ENCODE assay signal across 14 cellular contexts in genomic region chr3:38059148-38059547, GRCh38. TPM values are rescaled to one million over a fixed set of nuclear protein-coding genes. Genes with fewer than 3 reads are reported as not detected.
DNase-seq lines count a peak whose midpoint lies in the region; ATAC-seq, FAIRE-seq and TF ChIP-seq lines count a peak whose summit lies in the region.
"Had no signal": no experiment of that assay in that cellular context is flagged by ENCODE, and none has a peak within 500 bp of the region (broad histone marks: within the 10 kb centered on the region; RNA-seq: fewer than 3 reads in every experiment).

No MANE protein-coding gene starts in this region.

- intact Hi-C loops in HepG2 (cut with micrococcal nuclease; ENCODE audit: unreplicated experiment): no loop called here
- intact Hi-C loops in right lobe of liver (cut with DNase I): no loop called here
- intact Hi-C loops in K562 (cut with micrococcal nuclease): no loop called here
- intact Hi-C loops in cardiac septum (cut with DNase I): no loop called here

- TF ChIP-seq RAD21 in HepG2 (CRISPR knock-in tag; IDR thresholded peaks at IDR 0.05) (no peak), K562 (CRISPR knock-in tag; conservative IDR thresholded peaks at IDR 0.05 in 1 of 2, IDR thresholded peaks at IDR 0.05 in 1 of 2) (no peak)

- BruUV-seq in HepG2 (replicated peaks; lab: Mats Ljungman, UMichigan) (no TSS peak), K562 (replicated peaks; lab: Mats Ljungman, UMichigan) (no TSS peak)

- H3K9me3 ChIP-seq in HepG2 (ENCODE audit: low read length): no peaks in the 10 kb centered on the region
- H3K9me3 ChIP-seq in right lobe of liver: no peaks in the 10 kb centered on the region
- H3K9me3 ChIP-seq in K562 (replicated peaks; ENCODE audit: control insufficient read depth, insufficient read depth, low read depth, low read length): no peaks in the 10 kb centered on the region
- H3K9me3 ChIP-seq: BLaER1 had no signal

- FAIRE-seq in HepG2 (lab: Jason Lieb, UNC): no peak
- no peak for FAIRE-seq in K562 (lab: Jason Lieb, UNC)
- FAIRE-seq: H54 had no signal

- in situ Hi-C loops in HepG2 (cut with HindIII; ENCODE audit: extremely low pct_ligation_motif_present, low pct_unique_long_range_greater_than_20kb) (no loop called here), K562 (cut with MboI) (no loop called here)

- CTCF ChIA-PET in HepG2 (lab: Yijun Ruan, JAX; ENCODE audit: low intra/inter-chr PET ratio, low total read pairs) (no interaction called here), K562 (lab: Yijun Ruan, JAX; ENCODE audit: low intra/inter-chr PET ratio) (no interaction called here)

- H3K4me3 ChIP-seq in HepG2 (replicated peaks in 1 of 3; ENCODE audit: insufficient read depth in 1 of 3, low read depth in 2 of 3, low read length in 3 of 3) (no peak overlapping the region), right lobe of liver (no peak overlapping the region), K562 (no peak overlapping the region)
- H3K4me3 ChIP-seq: BLaER1 had no signal

- H3K36me3 ChIP-seq in HepG2 (replicated peaks in 1 of 2; ENCODE audit: control insufficient read depth in 1 of 2, insufficient read depth in 2 of 2, low read length in 2 of 2) (no peaks in the 10 kb centered on the region), right lobe of liver (no peaks in the 10 kb centered on the region), K562 (ENCODE audit: control insufficient read depth, insufficient read depth, low read length) (no peaks in the 10 kb centered on the region)
- H3K36me3 ChIP-seq: BLaER1 had no signal

- DNase-seq in HepG2 (ENCODE audit: low spot score) (no peak), right lobe of liver (no peak), NAMALWA (ENCODE audit: low spot score) (peak; percentile 15), K562 (ENCODE audit: extremely low read depth in 1 of 4, low spot score in 3 of 4) (peak; percentile 14 to 50 (median 37)), cardiac septum (ENCODE audit: low spot score) (no peak), hippocampal formation (lab: John Stamatoyannopoulos, UW) (no peak)
- DNase-seq in stimulated activated CD4-positive, alpha-beta T cell treated with anti-CD3 and anti-CD28 coated beads, Interleukin-4, amount 100 ng/mL, for 1 hour: no peak
- DNase-seq: AML-193, DMS53, GF-D8 had no signal

- peaks cover 30% of the 10 kb centered on the region for H3K4me1 ChIP-seq in HepG2 (ENCODE audit: insufficient read depth, low read length)
- peaks cover 0 to 14% (median 0%) of the 10 kb centered on the region in 4 donors for H3K4me1 ChIP-seq in right lobe of liver
- H3K4me1 ChIP-seq in K562 (replicated peaks in 1 of 2; ENCODE audit: control insufficient read depth in 2 of 2, insufficient read depth in 2 of 2, low read length in 2 of 2): no peaks in the 10 kb centered on the region

- 68% methylated on average over 2 of the region's 2 CpGs for WGBS in HepG2 (ENCODE audit: low lambda C conversion rate)
- WGBS in right lobe of liver (ENCODE audit: insufficient coverage, low coverage, low lambda C conversion rate, missing lambda C conversion rate): 79% methylated on average over 2 of the region's 2 CpGs
- WGBS in K562 (ENCODE audit: insufficient coverage, low coverage, missing lambda C conversion rate): 8% methylated on average over 2 of the region's 2 CpGs

- H3K27me3 ChIP-seq in HepG2 (ENCODE audit: control insufficient read depth in 1 of 2, insufficient read depth in 2 of 2, low read length in 2 of 2) (peaks cover 0 to 1% of the 10 kb centered on the region in 2 experiments; a peak in 1 of 5 replicates), right lobe of liver (no peaks in the 10 kb centered on the region), K562 (ENCODE audit: control insufficient read depth in 2 of 2, insufficient read depth in 2 of 2, low read length in 2 of 2) (peaks cover 44 to 67% of the 10 kb centered on the region in 2 experiments)
- H3K27me3 ChIP-seq: BLaER1 had no signal

- no peaks in the 10 kb centered on the region for H3K9me1 ChIP-seq in K562 (ENCODE audit: control insufficient read depth, insufficient read depth, low read length)

- TF ChIP-seq POLR2A in HepG2 (IDR thresholded peaks at IDR 0.05; ENCODE audit: insufficient read depth in 1 of 2, low read depth in 2 of 2, low read length in 2 of 2): no peak
- no peak for TF ChIP-seq POLR2A in right lobe of liver (IDR thresholded peaks at IDR 0.05)
- TF ChIP-seq POLR2A in K562 (conservative IDR thresholded peaks at IDR 0.05): no peak

- ATAC-seq in HepG2 (no peak), right lobe of liver (no peak), K562 (peak; percentile 71)

- H3K9ac ChIP-seq in HepG2 (ENCODE audit: insufficient read depth, low read depth, low read length) (no peak overlapping the region), K562 (ENCODE audit: insufficient read depth in 1 of 2, low read depth in 2 of 2, low read length in 2 of 2) (no peak overlapping the region)
- H3K9ac ChIP-seq: BLaER1 had no signal

- H3K79me2 ChIP-seq in HepG2 (ENCODE audit: insufficient read depth, low read length) (no peaks in the 10 kb centered on the region), K562 (ENCODE audit: control insufficient read depth, insufficient read depth, low read length) (no peaks in the 10 kb centered on the region)

- TF ChIP-seq EP300 in HepG2 (IDR thresholded peaks at IDR 0.05; ENCODE audit: low read depth in 2 of 2, low read length in 2 of 2) (no peak), HepG2 (CRISPR knock-in tag; IDR thresholded peaks at IDR 0.05; ENCODE audit: borderline replicate concordance) (no peak), K562 (IDR thresholded peaks at IDR 0.05; ENCODE audit: low read length) (no peak)

- no peaks in the 10 kb centered on the region for H4K20me1 ChIP-seq in HepG2 (ENCODE audit: insufficient read depth, low read length)
- H4K20me1 ChIP-seq in K562 (replicated peaks; ENCODE audit: control insufficient read depth, insufficient read depth, low read length): no peaks in the 10 kb centered on the region
- H4K20me1 ChIP-seq: BLaER1 had no signal

- H3K4me2 ChIP-seq in HepG2 (ENCODE audit: low read depth, low read length) (no peak overlapping the region), K562 (ENCODE audit: insufficient read depth, low read length) (no peak overlapping the region)
- H3K4me2 ChIP-seq: BLaER1 had no signal

- TF ChIP-seq CTCF in HepG2 (CRISPR knock-in tag; IDR thresholded peaks at IDR 0.05) (no peak), right lobe of liver (IDR thresholded peaks at IDR 0.05) (no peak), K562 (IDR thresholded peaks at IDR 0.05 in 2 of 3, conservative IDR thresholded peaks at IDR 0.05 in 1 of 3; ENCODE audit: insufficient read depth in 2 of 3, low read depth in 1 of 3, low read length in 3 of 3) (no peak)

- no peak overlapping the region for H2AFZ ChIP-seq in HepG2 (ENCODE audit: low read length)
- H2AFZ ChIP-seq in K562 (ENCODE audit: low read depth, low read length): no peak overlapping the region

- H3K27ac ChIP-seq in HepG2 (ENCODE audit: extremely low read length, insufficient read depth, low read length) (no peak overlapping the region), right lobe of liver (no peak overlapping the region), K562 (ENCODE audit: extremely low read depth, low read depth, low read length) (no peak overlapping the region)
- H3K27ac ChIP-seq: BLaER1, HL-60 had no signal

- POLR2A ChIA-PET in HepG2 (lab: Yijun Ruan, JAX): no interaction called here
- POLR2A ChIA-PET in K562 (lab: Yijun Ruan, JAX): interaction anchor here (0.9 kb wide), 1 partner anchor 10 kb away, joined by 3 read pairs; no protein-coding TSS in a partner anchor

RNA-seq across cellular contexts. Expression of gene DLEC1, which starts 20.1 kb away (rescaled TPM):
- total RNA-seq in HepG2 (2016; rRNA removed; fragmentation: Illumina TruSeq; extraction: Trizol) (not detected in 2 replicates), right lobe of liver (under 1 TPM in 4 of 6 experiments, not detected in 2; 0.04 to 0.18 (median 0.15) TPM), K562 (2014; rRNA removed) (not detected in 2 replicates), K562 (2014; rRNA removed; fragmentation: Illumina TruSeq; extraction: Trizol) (not detected in 2 replicates), K562 (2015; rRNA removed; fragmentation: Illumina TruSeq; extraction: Trizol) (not detected in 2 replicates), K562 (2021) (0.02 TPM in 1 of 2 replicates, not detected in the other), cardiac septum (0.22 TPM)
- total RNA-seq in HepG2 (2016; cell fraction: cytosol; rRNA removed; fragmentation: Illumina TruSeq; extraction: Trizol; ENCODE audit: low read depth): not detected in 2 replicates
- not detected in 2 replicates for total RNA-seq in HepG2 (2016; cell fraction: insoluble cytoplasmic fraction; rRNA removed; fragmentation: Illumina TruSeq; extraction: Trizol)
- total RNA-seq in HepG2 (2016; cell fraction: membrane; rRNA removed; fragmentation: Illumina TruSeq; extraction: Trizol): not detected in 2 replicates
- not detected in 2 replicates for total RNA-seq in HepG2 (2016; cell fraction: nucleus; rRNA removed; fragmentation: Illumina TruSeq; extraction: Trizol)
- polyA plus RNA-seq in HepG2 (2011; rRNA removed) (0.09 and 0.13 TPM in 2 replicates), K562 (2011; rRNA removed) (not detected in 2 replicates), K562 (2014; fragmentation: Illumina TruSeq; extraction: Trizol) (not detected in 2 replicates), K562 (2014; fragmentation: Nextera tagmentation; extraction: Ambion mirVana) (under 1 TPM; 0.07 to 0.08 TPM), K562 (2014; rRNA removed) (not detected in 2 replicates)
- 0.01 TPM in 1 of 2 replicates, not detected in the other for polyA plus RNA-seq in HepG2 (2011; cell fraction: cytosol; rRNA removed)
- polyA plus RNA-seq in HepG2 (2011; cell fraction: nucleus; rRNA removed): 0.56 and 0.99 TPM in 2 replicates
- polyA plus RNA-seq in HepG2 (2012): 0.47 and 0.54 TPM in 2 replicates
- not detected in 2 replicates for polyA plus RNA-seq in HepG2 (2016; cell fraction: cytosol; fragmentation: Illumina TruSeq; extraction: Trizol; ENCODE audit: low read depth)
- polyA plus RNA-seq in HepG2 (2016; cell fraction: insoluble cytoplasmic fraction; fragmentation: Illumina TruSeq; extraction: Trizol; ENCODE audit: low read depth): not detected in 2 replicates
- not detected in 2 replicates for polyA plus RNA-seq in HepG2 (2016; cell fraction: membrane; fragmentation: Illumina TruSeq; extraction: Trizol; ENCODE audit: low read depth)
- not detected in 2 replicates for polyA plus RNA-seq in HepG2 (2016; cell fraction: nucleus; fragmentation: Illumina TruSeq; extraction: Trizol; ENCODE audit: insufficient read depth, low read depth)
- 0.40 TPM in 1 of 2 replicates, not detected in the other for polyA minus RNA-seq in HepG2 (2011; rRNA and poly(A)+ RNA removed; ENCODE audit: low replicate concordance)
- not detected in 2 replicates for polyA minus RNA-seq in HepG2 (2011; cell fraction: cytosol; rRNA and poly(A)+ RNA removed)
- 0.77 and 0.99 TPM in 2 replicates for polyA minus RNA-seq in HepG2 (2011; cell fraction: nucleus; rRNA and poly(A)+ RNA removed)
- 0.12 TPM in 1 of 2 replicates, not detected in the other for total RNA-seq in K562 (2011; cell fraction: chromatin; rRNA removed; ENCODE audit: low replicate concordance)
- total RNA-seq in K562 (2011; cell fraction: nucleolus; rRNA removed): not detected in 2 replicates
- not detected in 2 replicates for total RNA-seq in K562 (2011; cell fraction: nucleoplasm; rRNA removed)
- polyA plus RNA-seq in K562 (2011; cell fraction: cytosol; rRNA removed): 0.01 TPM in 1 of 2 replicates, not detected in the other
- 0.06 and 0.18 TPM in 2 replicates for polyA plus RNA-seq in K562 (2011; cell fraction: nucleus; rRNA removed)
- 0.10 and 0.18 TPM in 2 replicates for polyA plus RNA-seq in K562 (2012)
- not detected in 2 replicates for polyA minus RNA-seq in K562 (2011; rRNA and poly(A)+ RNA removed)
- not detected in 2 replicates for polyA minus RNA-seq in K562 (2011; cell fraction: cytosol; rRNA and poly(A)+ RNA removed)
- not detected in 2 replicates for polyA minus RNA-seq in K562 (2011; cell fraction: nucleus; rRNA and poly(A)+ RNA removed)
- total RNA-seq: A673 had no signal

RNA-seq across cellular contexts. Expression of gene PLCD1, which starts 29.7 kb away (rescaled TPM):
- 10.1 and 11.4 TPM in 2 replicates for total RNA-seq in HepG2 (2016; rRNA removed; fragmentation: Illumina TruSeq; extraction: Trizol)
- 2.1 and 3.6 TPM in 2 replicates for total RNA-seq in HepG2 (2016; cell fraction: cytosol; rRNA removed; fragmentation: Illumina TruSeq; extraction: Trizol; ENCODE audit: low read depth)
- 9.3 and 12.3 TPM in 2 replicates for total RNA-seq in HepG2 (2016; cell fraction: insoluble cytoplasmic fraction; rRNA removed; fragmentation: Illumina TruSeq; extraction: Trizol)
- 4.6 and 5.7 TPM in 2 replicates for total RNA-seq in HepG2 (2016; cell fraction: membrane; rRNA removed; fragmentation: Illumina TruSeq; extraction: Trizol)
- total RNA-seq in HepG2 (2016; cell fraction: nucleus; rRNA removed; fragmentation: Illumina TruSeq; extraction: Trizol): 8.0 and 8.9 TPM in 2 replicates
- 12.4 and 12.8 TPM in 2 replicates for polyA plus RNA-seq in HepG2 (2011; rRNA removed)
- 7.2 and 10.7 TPM in 2 replicates for polyA plus RNA-seq in HepG2 (2011; cell fraction: cytosol; rRNA removed)
- 30.9 and 33.2 TPM in 2 replicates for polyA plus RNA-seq in HepG2 (2011; cell fraction: nucleus; rRNA removed)
- polyA plus RNA-seq in HepG2 (2012): 10.6 and 11.1 TPM in 2 replicates
- 2.2 and 2.7 TPM in 2 replicates for polyA plus RNA-seq in HepG2 (2016; cell fraction: cytosol; fragmentation: Illumina TruSeq; extraction: Trizol; ENCODE audit: low read depth)
- polyA plus RNA-seq in HepG2 (2016; cell fraction: insoluble cytoplasmic fraction; fragmentation: Illumina TruSeq; extraction: Trizol; ENCODE audit: low read depth): 6.8 and 9.0 TPM in 2 replicates
- polyA plus RNA-seq in HepG2 (2016; cell fraction: membrane; fragmentation: Illumina TruSeq; extraction: Trizol; ENCODE audit: low read depth): 3.9 and 5.6 TPM in 2 replicates
- polyA plus RNA-seq in HepG2 (2016; cell fraction: nucleus; fragmentation: Illumina TruSeq; extraction: Trizol; ENCODE audit: insufficient read depth, low read depth): 13.4 and 22.2 TPM in 2 replicates
- polyA minus RNA-seq in HepG2 (2011; rRNA and poly(A)+ RNA removed; ENCODE audit: low replicate concordance): 2.2 and 34.5 TPM in 2 replicates
- polyA minus RNA-seq in HepG2 (2011; cell fraction: cytosol; rRNA and poly(A)+ RNA removed): 11.5 and 15.0 TPM in 2 replicates
- polyA minus RNA-seq in HepG2 (2011; cell fraction: nucleus; rRNA and poly(A)+ RNA removed): 8.4 and 11.8 TPM in 2 replicates
- 10 to 100 TPM in 1 of 6 experiments, 1 to 10 TPM in 5; 6.5 to 10.2 (median 7.7) TPM for total RNA-seq in right lobe of liver
- total RNA-seq in K562 (2011; cell fraction: chromatin; rRNA removed; ENCODE audit: low replicate concordance): 283 and 655 TPM in 2 replicates
- total RNA-seq in K562 (2011; cell fraction: nucleolus; rRNA removed): 463 and 540 TPM in 2 replicates
- 244 and 351 TPM in 2 replicates for total RNA-seq in K562 (2011; cell fraction: nucleoplasm; rRNA removed)
- 152 and 190 TPM in 2 replicates for total RNA-seq in K562 (2014; rRNA removed)
- total RNA-seq in K562 (2014; rRNA removed; fragmentation: Illumina TruSeq; extraction: Trizol): 60.7 and 88.3 TPM in 2 replicates
- 47.5 and 50.1 TPM in 2 replicates for total RNA-seq in K562 (2015; rRNA removed; fragmentation: Illumina TruSeq; extraction: Trizol)
- total RNA-seq in K562 (2021): 149 and 161 TPM in 2 replicates
- 209 and 284 TPM in 2 replicates for polyA plus RNA-seq in K562 (2011; rRNA removed)
- polyA plus RNA-seq in K562 (2011; cell fraction: cytosol; rRNA removed): 214 and 249 TPM in 2 replicates
- 1,089 and 1,150 TPM in 2 replicates for polyA plus RNA-seq in K562 (2011; cell fraction: nucleus; rRNA removed)
- polyA plus RNA-seq in K562 (2012): 67.9 and 83.7 TPM in 2 replicates
- 135 and 145 TPM in 2 replicates for polyA plus RNA-seq in K562 (2014; fragmentation: Illumina TruSeq; extraction: Trizol)
- 10 to 100 TPM in 1 of 2 experiments, 1 to 10 TPM in 1; 5.4 to 11.0 TPM for polyA plus RNA-seq in K562 (2014; fragmentation: Nextera tagmentation; extraction: Ambion mirVana)
- 116 and 140 TPM in 2 replicates for polyA plus RNA-seq in K562 (2014; rRNA removed)
- polyA minus RNA-seq in K562 (2011; rRNA and poly(A)+ RNA removed): 191 and 192 TPM in 2 replicates
- 144 and 183 TPM in 2 replicates for polyA minus RNA-seq in K562 (2011; cell fraction: cytosol; rRNA and poly(A)+ RNA removed)
- polyA minus RNA-seq in K562 (2011; cell fraction: nucleus; rRNA and poly(A)+ RNA removed): 158 and 240 TPM in 2 replicates
- total RNA-seq in cardiac septum: 10.1 TPM

Comparison
In these comparisons a context has a peak if more than half of its experiments do, and no peak if none do; other contexts are left out.
1. DNase-seq: peak in NAMALWA (single experiment) and K562 (4 of 4); none in HepG2 (single experiment), right lobe of liver (0 of 3), stimulated activated CD4-positive, alpha-beta T cell treated with anti-CD3 and anti-CD28 coated beads, Interleukin-4, amount 100 ng/mL, for 1 hour (single experiment), cardiac septum (single experiment) and hippocampal formation (0 of 2).
2. Of the 241 proteins assayed by ChIP-seq in both HepG2 and K562: peak only in HepG2: none; only in K562: NFYB, RAD51 and USF2; in both: none; in neither: 238.